In genomic region chr12:16608346-16608745, GRCh38 we compare ENCODE assay signal across 17 cellular contexts. TPM values are rescaled to one million over a fixed set of nuclear protein-coding genes. Genes with fewer than 3 reads are reported as not detected.
DNase-seq lines count a peak whose midpoint lies in the region; ATAC-seq, FAIRE-seq and TF ChIP-seq lines count a peak whose summit lies in the region.
"Had no signal": no experiment of that assay in that cellular context is flagged by ENCODE, and none has a peak within 500 bp of the region (broad histone marks: within the 10 kb centered on the region; RNA-seq: fewer than 3 reads in every experiment).

No MANE protein-coding gene starts in this region.

- H3K9ac ChIP-seq in GM12878 (ENCODE audit: control insufficient read depth, insufficient read depth, low read length): no peak overlapping the region
- no peak overlapping the region for H3K9ac ChIP-seq in mesendoderm (ENCODE audit: low read length)

- no peaks in the 10 kb centered on the region for H4K20me1 ChIP-seq in GM12878 (ENCODE audit: control insufficient read depth, insufficient read depth)

- H3K79me1 ChIP-seq in mesendoderm (ENCODE audit: low read length): no peaks in the 10 kb centered on the region

- H2BK5ac ChIP-seq in mesendoderm (ENCODE audit: low read length): no peak overlapping the region

- FAIRE-seq in GM12878 (lab: Jason Lieb, UNC): no peak
- FAIRE-seq: A204.1 had no signal

- no peak for TF ChIP-seq EP300 in GM12878 (IDR thresholded peaks at IDR 0.05; ENCODE audit: borderline replicate concordance in 1 of 2, control insufficient read depth in 1 of 2, low read depth in 2 of 2, low read length in 2 of 2)

- DNase-seq in NCI-H1105 treated with DMSO at 0.1 percent for 48 hours (lab: John Stamatoyannopoulos, UW) (peak; percentile 45), NCI-H1105 (lab: John Stamatoyannopoulos, UW) (no peak), GM12878 (ENCODE audit: low read depth, low spot score) (no peak), mesendoderm (peak; percentile 15), thoracic aorta (ENCODE audit: low spot score) (no peak)
- DNase-seq in activated CD4-positive, alpha-beta memory T cell treated with anti-CD3 and anti-CD28 coated beads, Interleukin-2, amount 10 ng/mL, durations not matched to agents 7 days and 5 days: no peak
- DNase-seq: activated gamma-delta T cell treated with Interleukin-2 at 50 U/mL for 16 hours, DND-41, SJCRH30, tibial artery had no signal

- no peak overlapping the region for H2BK15ac ChIP-seq in mesendoderm (replicated peaks; ENCODE audit: low read depth)

- H3K27me3 Mint-ChIP-seq in activated CD4-positive, alpha-beta memory T cell treated with anti-CD3 and anti-CD28 coated beads, Interleukin-2, amount 10 ng/mL, durations not matched to agents 7 days and 5 days: peaks cover 39% of the 10 kb centered on the region

- no peak overlapping the region for H3K4me3 Mint-ChIP-seq in activated CD4-positive, alpha-beta memory T cell treated with anti-CD3 and anti-CD28 coated beads, Interleukin-2, amount 10 ng/mL, durations not matched to agents 7 days and 5 days
- H3K4me3 Mint-ChIP-seq: T-helper 2 cell treated with Interferon-gamma antibody and Interleukin-4, amounts not matched to agents 5 μg/mL and 100 μg/mL, for 36 hours had no signal

- no peak for TF ChIP-seq POLR2A in GM12878 (IDR thresholded peaks at IDR 0.05; ENCODE audit: low read depth, low read length)

- H3K9me3 Mint-ChIP-seq in activated CD4-positive, alpha-beta memory T cell treated with anti-CD3 and anti-CD28 coated beads, Interleukin-2, amount 10 ng/mL, durations not matched to agents 7 days and 5 days: no peaks in the 10 kb centered on the region
- H3K9me3 Mint-ChIP-seq: T-helper 2 cell treated with Interferon-gamma antibody and Interleukin-4, amounts not matched to agents 5 μg/mL and 100 μg/mL, for 36 hours had no signal

- BruUV-seq in GM12878 (replicated peaks; lab: Mats Ljungman, UMichigan): no TSS peak

- ATAC-seq in GM12878 (no peak), thoracic aorta (ENCODE audit: insufficient number of reproducible peaks, low FRiP score, low read depth) (no peak), HG03521 (IDR thresholded peaks at IDR 0.05; ENCODE audit: unreplicated experiment) (no peak), GM21576 (IDR thresholded peaks at IDR 0.05; ENCODE audit: unreplicated experiment) (no peak)

- H3K36me3 Mint-ChIP-seq in activated CD4-positive, alpha-beta memory T cell treated with anti-CD3 and anti-CD28 coated beads, Interleukin-2, amount 10 ng/mL, durations not matched to agents 7 days and 5 days (ENCODE audit: low read depth): no peaks in the 10 kb centered on the region

- no peak overlapping the region for H3K27ac ChIP-seq in GM12878 (ENCODE audit: control insufficient read depth, insufficient read depth)
- H3K27ac ChIP-seq in mesendoderm (ENCODE audit: low read depth, low read length): no peak overlapping the region
- H3K27ac ChIP-seq in thoracic aorta: peak overlapping the region; percentile 85 to 88
- H3K27ac ChIP-seq: SJCRH30 had no signal

- H3K4ac ChIP-seq in mesendoderm (ENCODE audit: low read depth, low read length): no peak overlapping the region

- H3K18ac ChIP-seq in mesendoderm (ENCODE audit: low read length): no peak overlapping the region

- CTCF ChIA-PET in GM12878 (lab: Yijun Ruan, JAX): interaction anchor here (1.1 to 2.1 kb wide), 3 partner anchors 11 to 222 kb away, joined by 3 to 7 read pairs (median 5); no protein-coding TSS in a partner anchor
- CTCF ChIA-PET in activated CD4-positive, alpha-beta memory T cell treated with anti-CD3 and anti-CD28 coated beads, Interleukin-2, amount 10 ng/mL, durations not matched to agents 7 days and 5 days (lab: Charles Lee): no interaction called here

- H3K36me3 ChIP-seq in GM12878 (ENCODE audit: control insufficient read depth in 2 of 2, insufficient read depth in 2 of 2, low read length in 1 of 2): no peaks in the 10 kb centered on the region
- no peaks in the 10 kb centered on the region for H3K36me3 ChIP-seq in mesendoderm (ENCODE audit: control insufficient read depth, insufficient read depth, low read length)
- no peaks in the 10 kb centered on the region for H3K36me3 ChIP-seq in thoracic aorta
- H3K36me3 ChIP-seq: SJCRH30, tibial artery had no signal

- no peak for TF ChIP-seq RAD21 in GM12878 (IDR thresholded peaks at IDR 0.05; ENCODE audit: insufficient read depth, low read depth, low read length)

- no peak overlapping the region for H2BK120ac ChIP-seq in mesendoderm (ENCODE audit: low read depth, low read length)

- no peak overlapping the region for H3K56ac ChIP-seq in mesendoderm (ENCODE audit: low read length)

- H3K27me3 ChIP-seq in GM12878 (replicated peaks in 1 of 2; ENCODE audit: control insufficient read depth in 2 of 2, insufficient read depth in 2 of 2, low read length in 1 of 2) (peaks cover 0 to 2% of the 10 kb centered on the region in 2 experiments; a peak in 2 of 4 replicates), mesendoderm (ENCODE audit: insufficient read depth, low read length, poor library complexity) (peaks cover 16% of the 10 kb centered on the region), thoracic aorta (replicated peaks; ENCODE audit: insufficient read depth) (no peaks in the 10 kb centered on the region)
- H3K27me3 ChIP-seq: SJCRH30, tibial artery had no signal

- SMC1A ChIA-PET in GM12878 (lab: Charles Lee; ENCODE audit: uncharacterized antibody, unreplicated experiment): interaction anchor here (0.9 to 10.4 kb wide), 10 partner anchors 8 to 223 kb away, joined by 3 to 121 read pairs (median 6); no protein-coding TSS in a partner anchor

- in situ Hi-C loops in GM12878 (cut with MboI): no loop called here

- no peak for TF ChIP-seq CTCF in GM12878 (IDR thresholded peaks at IDR 0.05 in 2 of 3, conservative IDR thresholded peaks at IDR 0.05 in 1 of 3; ENCODE audit: control insufficient read depth in 2 of 3, extremely low read depth in 1 of 3, insufficient read depth in 1 of 3, low read depth in 3 of 3, low read length in 3 of 3)
- no peak for TF ChIP-seq CTCF in thoracic aorta (IDR thresholded peaks at IDR 0.05)

- RAD21 ChIA-PET in GM12878 (lab: Charles Lee; ENCODE audit: unreplicated experiment): interaction anchor here (0.8 to 5.4 kb wide), 4 partner anchors 7 to 54 kb away, joined by 3 to 29 read pairs (median 14); no protein-coding TSS in a partner anchor

- no peak overlapping the region for H4K8ac ChIP-seq in mesendoderm (ENCODE audit: low read depth, low read length)

- H3K4me1 Mint-ChIP-seq in activated CD4-positive, alpha-beta memory T cell treated with anti-CD3 and anti-CD28 coated beads, Interleukin-2, amount 10 ng/mL, durations not matched to agents 7 days and 5 days: peaks cover 2% of the 10 kb centered on the region

- no peak overlapping the region for H3K23ac ChIP-seq in mesendoderm (ENCODE audit: low read length)

- no peak overlapping the region for H2AFZ ChIP-seq in GM12878 (ENCODE audit: control insufficient read depth, low read depth, low read length)

- H3K9me3 ChIP-seq in GM12878 (replicated peaks; ENCODE audit: control insufficient read depth, insufficient read depth, low read length) (no peaks in the 10 kb centered on the region), thoracic aorta (no peaks in the 10 kb centered on the region)
- H3K9me3 ChIP-seq: SJCRH30, tibial artery had no signal

- no peak overlapping the region for H3K27ac Mint-ChIP-seq in activated CD4-positive, alpha-beta memory T cell treated with anti-CD3 and anti-CD28 coated beads, Interleukin-2, amount 10 ng/mL, durations not matched to agents 7 days and 5 days
- H3K27ac Mint-ChIP-seq: IgD-negative memory B cell; T-helper 2 cell treated with Interferon-gamma antibody and Interleukin-4, amounts not matched to agents 5 μg/mL and 100 μg/mL, for 36 hours had no signal

- no peaks in the 10 kb centered on the region for H3K79me2 ChIP-seq in GM12878 (ENCODE audit: control insufficient read depth, insufficient read depth, low read length)
- H3K79me2 ChIP-seq in mesendoderm (ENCODE audit: control insufficient read depth, insufficient read depth, low read length): no peaks in the 10 kb centered on the region

- H2AK5ac ChIP-seq in mesendoderm (ENCODE audit: low read length): no peak overlapping the region

- H3K4me1 ChIP-seq in GM12878 (ENCODE audit: control insufficient read depth, insufficient read depth, low read length) (peaks cover 4% of the 10 kb centered on the region; the same call in 1 of the 2 replicates), mesendoderm (ENCODE audit: control insufficient read depth, low read depth, low read length) (peaks cover 13% of the 10 kb centered on the region), thoracic aorta (ENCODE audit: control insufficient read depth in 1 of 2, low read depth in 2 of 2) (peaks cover 0 to 38% of the 10 kb centered on the region in 2 donors)

- POLR2A ChIA-PET in GM12878 (lab: Charles Lee): no interaction called here
- POLR2A ChIA-PET in activated CD4-positive, alpha-beta memory T cell treated with anti-CD3 and anti-CD28 coated beads, Interleukin-2, amount 10 ng/mL, durations not matched to agents 7 days and 5 days (lab: Charles Lee): no interaction called here

- intact Hi-C loops in GM12878 (cut with micrococcal nuclease; ENCODE audit: unreplicated experiment): no loop called here

- H4K5ac ChIP-seq in mesendoderm (ENCODE audit: low read length): no peak overlapping the region

- H3K4me2 ChIP-seq in GM12878 (ENCODE audit: control insufficient read depth, insufficient read depth): no peak overlapping the region
- no peak overlapping the region for H3K4me2 ChIP-seq in mesendoderm (ENCODE audit: low read length)

- WGBS in GM12878 (ENCODE audit: insufficient coverage, insufficient replicate concordance, low lambda C conversion rate, missing lambda C conversion rate): 43% methylated on average over 4 of the region's 4 CpGs
- no CpG with 5 or more reads among the region's 4 CpGs for WGBS in mesendoderm (ENCODE audit: extremely low coverage, insufficient coverage, low lambda C conversion rate)

- H3K4me3 ChIP-seq in GM12878 (no peak overlapping the region), mesendoderm (ENCODE audit: low read length) (no peak overlapping the region), thoracic aorta (peak overlapping the region; percentile 79)
- H3K4me3 ChIP-seq: skin epidermis had no signal

RNA-seq across cellular contexts. Expression of gene LMO3, which starts 2.4 kb away (rescaled TPM):
- 5.5 and 5.7 TPM in 2 replicates for total RNA-seq in GM12878 (2013; cell fraction: nucleolus; rRNA removed)
- total RNA-seq in GM12878 (2014; rRNA removed): 1.4 and 1.8 TPM in 2 replicates
- total RNA-seq in GM12878 (2014; rRNA removed; fragmentation: Illumina TruSeq; extraction: Trizol): 2.1 and 2.6 TPM in 2 replicates
- total RNA-seq in GM12878 (2021): 1.6 and 2.0 TPM in 2 replicates
- 0.31 TPM for polyA plus RNA-seq in GM12878 (2011; ENCODE audit: low read depth)
- 13.5 and 18.5 TPM in 2 replicates for polyA plus RNA-seq in GM12878 (2011; rRNA removed)
- polyA plus RNA-seq in GM12878 (2011; cell fraction: cytosol; rRNA removed): 6.7 and 11.1 TPM in 2 replicates
- 11.7 and 16.3 TPM in 2 replicates for polyA plus RNA-seq in GM12878 (2011; cell fraction: nucleus; rRNA removed)
- polyA plus RNA-seq in GM12878 (2012): 0.96 and 1.7 TPM in 2 replicates
- 2.4 and 3.9 TPM in 2 replicates for polyA plus RNA-seq in GM12878 (2014; fragmentation: Illumina TruSeq; extraction: Trizol)
- 1 to 10 TPM; 1.8 to 2.0 TPM for polyA plus RNA-seq in GM12878 (2014; fragmentation: Nextera tagmentation; extraction: Ambion mirVana)
- polyA plus RNA-seq in GM12878 (2014; rRNA removed): 1.5 and 2.9 TPM in 2 replicates
- polyA plus RNA-seq in GM12878 (2016; fragmentation: Nextera tagmentation; extraction: Ambion mirVana): 1 to 10 TPM; 1.6 to 1.7 TPM
- 19.8 and 29.1 TPM in 2 replicates for polyA minus RNA-seq in GM12878 (2011; rRNA and poly(A)+ RNA removed)
- polyA minus RNA-seq in GM12878 (2011; cell fraction: cytosol; rRNA and poly(A)+ RNA removed): 4.4 and 8.0 TPM in 2 replicates
- polyA minus RNA-seq in GM12878 (2011; cell fraction: nucleus; rRNA and poly(A)+ RNA removed): 26.6 and 32.1 TPM in 2 replicates
- polyA plus RNA-seq in mesendoderm (2013, experiment 1 of 2): 0.67 TPM
- polyA plus RNA-seq in mesendoderm (2013, experiment 2 of 2): 0.67 TPM
- 10 to 100 TPM; 45.4 to 49.5 TPM for total RNA-seq in thoracic aorta
- not detected for total RNA-seq in activated CD4-positive, alpha-beta memory T cell treated with anti-CD3 and anti-CD28 coated beads, Interleukin-2, amount 10 ng/mL, durations not matched to agents 7 days and 5 days
- total RNA-seq: glomerular endothelial cell had no signal
- polyA plus RNA-seq: IgD-negative memory B cell had no signal

Comparison
In these comparisons a context has a peak if more than half of its experiments do, and no peak if none do; other contexts are left out.
1. DNase-seq: peak in NCI-H1105 treated with DMSO at 0.1 percent for 48 hours (single experiment) and mesendoderm (single experiment); none in NCI-H1105 (single experiment), GM12878 (single experiment), thoracic aorta (single experiment) and activated CD4-positive, alpha-beta memory T cell treated with anti-CD3 and anti-CD28 coated beads, Interleukin-2, amount 10 ng/mL, durations not matched to agents 7 days and 5 days (single experiment).
2. H3K27ac ChIP-seq: peak in thoracic aorta (2 of 2); none in GM12878 (single experiment) and mesendoderm (single experiment).
3. RNA of gene LMO3, which starts 2.4 kb away (total RNA-seq): 45.4 to 49.5 TPM in thoracic aorta; 1.4 to 5.7 TPM in GM12878 and not detected in activated CD4-positive, alpha-beta memory T cell treated with anti-CD3 and anti-CD28 coated beads, Interleukin-2, amount 10 ng/mL, durations not matched to agents 7 days and 5 days; every median in the first group is over 4 times any median in the second.